In genomic region chr13:97562962-97563361, GRCh38 we compare ENCODE assay signal across 31 cellular contexts.
DNase-seq lines count a peak whose midpoint lies in the region; ATAC-seq, FAIRE-seq and TF ChIP-seq lines count a peak whose summit lies in the region.
"Had no signal": no experiment of that assay in that cellular context is flagged by ENCODE, and none has a peak within 500 bp of the region (broad histone marks: within the 10 kb centered on the region; RNA-seq: fewer than 3 reads in every experiment).

No MANE protein-coding gene starts in this region.

- WGBS in HepG2 (ENCODE audit: low lambda C conversion rate) = 0% methylated on average over 1 of the region's 1 CpG
- WGBS in right lobe of liver (ENCODE audit: insufficient coverage, low coverage, low lambda C conversion rate, missing lambda C conversion rate) = 69% methylated on average over 1 of the region's 1 CpG

- H3K9ac ChIP-seq in HepG2 (ENCODE audit: insufficient read depth, low read depth, low read length) = no peak overlapping the region
- no peak overlapping the region for H3K9ac ChIP-seq in MM.1S (ENCODE audit: low read length)
- H3K9ac ChIP-seq: BLaER1; BLaER1 treated with 17β-estradiol and CSF1 and Interleukin-3, amounts not matched to agents 10 nM and 100 nM had no signal

- no peaks in the 10 kb centered on the region for H3K36me3 ChIP-seq in HepG2 (replicated peaks in 1 of 2; ENCODE audit: control insufficient read depth in 1 of 2, insufficient read depth in 2 of 2, low read length in 2 of 2)
- H3K36me3 ChIP-seq in right lobe of liver = no peaks in the 10 kb centered on the region
- H3K36me3 ChIP-seq in HEK293 (ENCODE audit: control insufficient read depth in 2 of 2, insufficient read depth in 1 of 2, low read length in 2 of 2) = no peaks in the 10 kb centered on the region
- no peaks in the 10 kb centered on the region for H3K36me3 ChIP-seq in MM.1S (replicated peaks; ENCODE audit: insufficient read depth, low read length)
- H3K36me3 ChIP-seq: BE2C; BLaER1; BLaER1 treated with 17β-estradiol and CSF1 and Interleukin-3, amounts not matched to agents 10 nM and 100 nM had no signal

- no peaks in the 10 kb centered on the region for H3F3A ChIP-seq in MM.1S (ENCODE audit: insufficient read depth, low read length)

- no peak for DNase-seq in HepG2 (ENCODE audit: low spot score)
- DNase-seq in right lobe of liver = no peak
- DNase-seq in MM.1S = no peak
- DNase-seq: 8988T; ACHN; AML-193; BE2C; C1 segment of cervical spinal cord; Caco-2; Calu3; CD4-positive, alpha-beta memory T cell; CD4-positive, alpha-beta T cell; CD4-positive, CD25-positive, alpha-beta regulatory T cell; CD8-positive, alpha-beta memory T cell; CD8-positive, alpha-beta T cell; COR-L47; DMS 273 treated with DMSO at 0.1 percent for 48 hours; DMS153; DMS53; DMS79; DMS79 treated with DMSO at 0.1 percent for 48 hours; DND-41; EL had no signal

- H3K4me2 ChIP-seq in HepG2 (ENCODE audit: low read depth, low read length) (no peak overlapping the region), MM.1S (ENCODE audit: low read depth, low read length) (no peak overlapping the region)
- H3K4me2 ChIP-seq: A549; BLaER1; BLaER1 treated with 17β-estradiol and CSF1 and Interleukin-3, amounts not matched to agents 10 nM and 100 nM had no signal

- H3K4me3 ChIP-seq in HepG2 (replicated peaks in 1 of 3; ENCODE audit: insufficient read depth in 1 of 3, low read depth in 2 of 3, low read length in 3 of 3) (no peak overlapping the region), right lobe of liver (no peak overlapping the region), HEK293 (ENCODE audit: low read depth, low read length) (no peak overlapping the region), MM.1S (ENCODE audit: low read length) (no peak overlapping the region)
- H3K4me3 ChIP-seq: A549; BLaER1; BLaER1 treated with 17β-estradiol and CSF1 and Interleukin-3, amounts not matched to agents 10 nM and 100 nM had no signal

- H2AFZ ChIP-seq in HepG2 (ENCODE audit: low read length) (no peak overlapping the region), MM.1S (ENCODE audit: low read length) (no peak overlapping the region)

- FAIRE-seq in HepG2 (lab: Jason Lieb, UNC) = no peak
- FAIRE-seq: A204.1, A549, D721Med had no signal

- in situ Hi-C loops in HepG2 (cut with HindIII; ENCODE audit: extremely low pct_ligation_motif_present, low pct_unique_long_range_greater_than_20kb) = no loop called here

- TF ChIP-seq RAD21 in HepG2 (CRISPR knock-in tag; IDR thresholded peaks at IDR 0.05) = no peak

- intact Hi-C loops in HepG2 (cut with micrococcal nuclease; ENCODE audit: unreplicated experiment) (no loop called here), right lobe of liver (cut with DNase I) (no loop called here)

- no peak for TF ChIP-seq CTCF in HepG2 (CRISPR knock-in tag; IDR thresholded peaks at IDR 0.05)
- TF ChIP-seq CTCF in right lobe of liver (IDR thresholded peaks at IDR 0.05) = no peak
- TF ChIP-seq CTCF in HEK293 (tag by site-specific recombination; IDR thresholded peaks at IDR 0.05) = no peak
- TF ChIP-seq CTCF in MM.1S (IDR thresholded peaks at IDR 0.05; ENCODE audit: low read length) = no peak

- H3K4me1 ChIP-seq in HepG2 (ENCODE audit: insufficient read depth, low read length) (peaks cover 11% of the 10 kb centered on the region), right lobe of liver (no peaks in the 10 kb centered on the region), HEK293 (ENCODE audit: control insufficient read depth, insufficient read depth, low read length) (no peaks in the 10 kb centered on the region), MM.1S (ENCODE audit: low read length) (no peaks in the 10 kb centered on the region)
- H3K4me1 ChIP-seq: A549, BE2C, BLaER1 had no signal

- CTCF ChIA-PET in HepG2 (lab: Yijun Ruan, JAX; ENCODE audit: low intra/inter-chr PET ratio, low total read pairs) = no interaction called here
- CTCF ChIA-PET in HEK293 (lab: Yijun Ruan, JAX) = no interaction called here

- TF ChIP-seq EP300 in HepG2 (IDR thresholded peaks at IDR 0.05; ENCODE audit: low read depth in 2 of 2, low read length in 2 of 2) = no peak
- TF ChIP-seq EP300 in HepG2 (CRISPR knock-in tag; IDR thresholded peaks at IDR 0.05; ENCODE audit: borderline replicate concordance) = no peak

- TF ChIP-seq POLR2A in HepG2 (IDR thresholded peaks at IDR 0.05; ENCODE audit: insufficient read depth in 1 of 2, low read depth in 2 of 2, low read length in 2 of 2) = no peak
- no peak for TF ChIP-seq POLR2A in right lobe of liver (IDR thresholded peaks at IDR 0.05)

- H3K9me3 ChIP-seq in HepG2 (ENCODE audit: low read length) (no peaks in the 10 kb centered on the region), right lobe of liver (no peaks in the 10 kb centered on the region), HEK293 (ENCODE audit: control insufficient read depth, insufficient read depth, low read depth, low read length) (no peaks in the 10 kb centered on the region), MM.1S (replicated peaks; ENCODE audit: insufficient read depth, low read length) (no peaks in the 10 kb centered on the region)
- H3K9me3 ChIP-seq: A549; BE2C; BLaER1; BLaER1 treated with 17β-estradiol and CSF1 and Interleukin-3, amounts not matched to agents 10 nM and 100 nM; Caco-2 had no signal

- H3K27me3 ChIP-seq in HepG2 (ENCODE audit: control insufficient read depth in 1 of 2, insufficient read depth in 2 of 2, low read length in 2 of 2) (no peaks in the 10 kb centered on the region), right lobe of liver (no peaks in the 10 kb centered on the region), MM.1S (replicated peaks; ENCODE audit: insufficient read depth, low read length) (no peaks in the 10 kb centered on the region)
- H3K27me3 ChIP-seq: BLaER1; BLaER1 treated with 17β-estradiol and CSF1 and Interleukin-3, amounts not matched to agents 10 nM and 100 nM had no signal

- no peak for ATAC-seq in HepG2
- no peak for ATAC-seq in right lobe of liver
- ATAC-seq: A549; CD8-positive, alpha-beta T cell had no signal

- H4K20me1 ChIP-seq in HepG2 (ENCODE audit: insufficient read depth, low read length) (no peaks in the 10 kb centered on the region), MM.1S (ENCODE audit: insufficient read depth, low read length) (no peaks in the 10 kb centered on the region)
- H4K20me1 ChIP-seq: BLaER1; BLaER1 treated with 17β-estradiol and CSF1 and Interleukin-3, amounts not matched to agents 10 nM and 100 nM had no signal

- H3K79me2 ChIP-seq in HepG2 (ENCODE audit: insufficient read depth, low read length) (no peaks in the 10 kb centered on the region), MM.1S (ENCODE audit: low read length) (no peaks in the 10 kb centered on the region)

- no TSS peak for BruUV-seq in HepG2 (replicated peaks; lab: Mats Ljungman, UMichigan)

- no peaks in the 10 kb centered on the region for H3K9me2 ChIP-seq in MM.1S (replicated peaks; ENCODE audit: insufficient read depth, low read length)

- no peak overlapping the region for H3K27ac ChIP-seq in HepG2 (ENCODE audit: extremely low read length, insufficient read depth, low read length)
- no peak overlapping the region for H3K27ac ChIP-seq in right lobe of liver
- H3K27ac ChIP-seq in HEK293 (ENCODE audit: extremely low read depth, low read depth, low read length) = no peak overlapping the region
- no peak overlapping the region for H3K27ac ChIP-seq in MM.1S (ENCODE audit: low read length)
- H3K27ac ChIP-seq: 22Rv1; A549; BLaER1; BLaER1 treated with 17β-estradiol and CSF1 and Interleukin-3, amounts not matched to agents 10 nM and 100 nM; C4-2B had no signal

- POLR2A ChIA-PET in HepG2 (lab: Yijun Ruan, JAX) (no interaction called here), HEK293 (lab: Yijun Ruan, JAX) (no interaction called here)

TF ChIP-seq in HepG2, 621 proteins besides CTCF, POLR2A, EP300 and RAD21:
- peak; percentile 73 for TF ChIP-seq ATF7 (IDR thresholded peaks at IDR 0.05)
- TF ChIP-seq ATF7 (CRISPR knock-in tag; IDR thresholded peaks at IDR 0.05) = no peak
- TF ChIP-seq AHR (CRISPR knock-in tag; IDR thresholded peaks at IDR 0.05) = no peak
- TF ChIP-seq ZBTB39 (CRISPR knock-in tag; IDR thresholded peaks at IDR 0.05) = no peak

TF ChIP-seq in HEK293, 187 proteins besides CTCF, POLR2A, EP300 and RAD21:
- TF ChIP-seq ATF2 (tag by site-specific recombination; IDR thresholded peaks at IDR 0.05; ENCODE audit: low read depth) (0 out of 2 replicates have a peak, but pooled peaks have one; percentile 52), ZFP37 (tag by site-specific recombination; IDR thresholded peaks at IDR 0.05) (no peak), ZNF558 (tag by site-specific recombination; IDR thresholded peaks at IDR 0.05) (no peak), IKZF3 (tag by site-specific recombination; IDR thresholded peaks at IDR 0.05) (no peak)

Comparison
In these comparisons a context has a peak if more than half of its experiments do, and no peak if none do; other contexts are left out.
1. Of the 63 proteins assayed by ChIP-seq in both HepG2 and HEK293: peak only in HepG2: none; only in HEK293: ATF2; in both: none; in neither: 62.